15 cellular contexts compared by ENCODE assay signal in genomic region chr12:85755760-85756159, GRCh38.
A peak's percentile ranks its signal among the peaks of the same experiment; 100 is the strongest.
DNase-seq lines count a peak whose midpoint lies in the region; ATAC-seq, FAIRE-seq and TF ChIP-seq lines count a peak whose summit lies in the region.
"Had no signal": no experiment of that assay in that cellular context is flagged by ENCODE, and none has a peak within 500 bp of the region (broad histone marks: within the 10 kb centered on the region; RNA-seq: fewer than 3 reads in every experiment).

No MANE protein-coding gene starts in this region.

- H3K4me1 ChIP-seq in foreskin keratinocyte (peaks cover 7% of the 10 kb centered on the region), gastroesophageal sphincter (no peaks in the 10 kb centered on the region), psoas muscle (no peaks in the 10 kb centered on the region)

- intact Hi-C loops in psoas muscle (cut with DNase I): no loop called here

- TF ChIP-seq POLR2A in gastroesophageal sphincter (IDR thresholded peaks at IDR 0.05): no peak
- no peak for TF ChIP-seq POLR2A in GM12892 (IDR thresholded peaks at IDR 0.05; ENCODE audit: low read depth, low read length)

- H3K9me3 ChIP-seq in gastroesophageal sphincter (peaks cover 0 to 14% (median 0%) of the 10 kb centered on the region in 3 donors), psoas muscle (no peaks in the 10 kb centered on the region)

- no peak for TF ChIP-seq EP300 in gastroesophageal sphincter (IDR thresholded peaks at IDR 0.05)

- DNase-seq in EL: peak; percentile 1
- DNase-seq in NCI-H226: peak; percentile 12
- peak; percentile 4 for DNase-seq in choroid plexus epithelial cell (ENCODE audit: low read depth)
- peak; percentile 65 to 83 for DNase-seq in foreskin keratinocyte
- DNase-seq in psoas muscle: no peak
- DNase-seq in GM12892 (ENCODE audit: insufficient read length): no peak
- DNase-seq: CD8-positive, alpha-beta T cell; KBM-7; NCI-H1092; NCI-H1694; NCI-H2107; NCI-H345; SIG-M5 had no signal

- no peak for FAIRE-seq in GM12892 (lab: Jason Lieb, UNC)

- TF ChIP-seq CTCF in choroid plexus epithelial cell (conservative IDR thresholded peaks at IDR 0.05; ENCODE audit: low read depth, low read length): peak; percentile 15
- peak; percentile 70 for TF ChIP-seq CTCF in foreskin keratinocyte (conservative IDR thresholded peaks at IDR 0.05)
- TF ChIP-seq CTCF in gastroesophageal sphincter (IDR thresholded peaks at IDR 0.05): no peak
- TF ChIP-seq CTCF in psoas muscle (IDR thresholded peaks at IDR 0.05): no peak

- H3K27me3 ChIP-seq in foreskin keratinocyte: no peaks in the 10 kb centered on the region
- H3K27me3 ChIP-seq in gastroesophageal sphincter: no peaks in the 10 kb centered on the region
- no peaks in the 10 kb centered on the region for H3K27me3 ChIP-seq in psoas muscle (ENCODE audit: insufficient read depth in 3 of 3, low read length in 2 of 3)

- ATAC-seq in foreskin keratinocyte (peak; percentile 98), GM18909 (IDR thresholded peaks at IDR 0.05; ENCODE audit: poor library complexity, unreplicated experiment) (no peak), gastroesophageal sphincter (no peak), psoas muscle (no peak)
- ATAC-seq: CD8-positive, alpha-beta T cell had no signal

- H3K27ac ChIP-seq in foreskin keratinocyte: no peak overlapping the region
- H3K27ac ChIP-seq in gastroesophageal sphincter: no peak overlapping the region
- no peak overlapping the region for H3K27ac ChIP-seq in psoas muscle

- no peak overlapping the region for H3K4me3 ChIP-seq in choroid plexus epithelial cell (ENCODE audit: low read depth, low read length)
- H3K4me3 ChIP-seq in gastroesophageal sphincter: no peak overlapping the region
- H3K4me3 ChIP-seq in psoas muscle: no peak overlapping the region

- H3K36me3 ChIP-seq in gastroesophageal sphincter (no peaks in the 10 kb centered on the region), psoas muscle (ENCODE audit: insufficient read depth in 1 of 2, low read depth in 1 of 2) (no peaks in the 10 kb centered on the region)

Comparison
In these comparisons a context has a peak if more than half of its experiments do, and no peak if none do; other contexts are left out.
1. DNase-seq: peak in EL (single experiment), NCI-H226 (single experiment), choroid plexus epithelial cell (single experiment) and foreskin keratinocyte (2 of 2); none in psoas muscle (0 of 2) and GM12892 (single experiment).
2. CTCF ChIP-seq: peak in choroid plexus epithelial cell (single experiment) and foreskin keratinocyte (single experiment); none in gastroesophageal sphincter (0 of 4) and psoas muscle (single experiment).